ENCODE assay signal across 11 cellular contexts in the genomic region with DNA sequence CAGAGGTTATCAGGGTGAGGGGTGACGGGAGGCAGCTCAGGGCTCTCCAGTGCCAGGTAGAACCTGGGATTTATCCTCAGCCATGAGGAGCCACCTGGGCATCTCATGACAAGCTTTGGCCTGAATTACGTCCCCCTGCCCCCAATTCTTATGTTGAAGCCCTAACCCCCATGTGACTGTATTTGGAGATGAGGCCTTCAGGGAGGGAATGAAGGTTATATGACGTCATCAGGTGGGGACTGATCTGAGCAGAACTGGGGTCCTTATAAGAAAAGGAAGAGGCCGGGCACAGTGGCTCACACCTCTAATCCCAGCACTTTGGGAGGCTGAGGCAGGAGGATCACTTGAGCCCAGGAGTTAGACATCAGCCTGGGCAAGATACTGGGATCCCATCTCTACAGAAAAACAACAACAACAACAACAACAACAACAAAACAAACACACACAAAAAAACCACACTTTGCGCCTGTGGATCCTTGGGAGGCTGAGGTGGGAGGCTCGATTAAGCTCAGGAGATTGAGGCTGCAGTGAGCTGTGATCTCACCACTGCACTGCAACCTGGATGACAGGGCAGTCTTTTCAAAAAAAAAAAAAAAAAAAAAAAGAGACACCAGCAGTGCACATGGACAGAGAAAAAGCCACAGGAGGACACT. TPM values are rescaled to one million over a fixed set of nuclear protein-coding genes. Genes with fewer than 3 reads are reported as not detected.
"Had no signal": no experiment of that assay in that cellular context is flagged by ENCODE, and none has a peak within 500 bp of the region (broad histone marks: within the 10 kb centered on the region; RNA-seq: fewer than 3 reads in every experiment).

No MANE protein-coding gene starts in this region.

- H3K4me2 ChIP-seq: KMS-11 had no signal

- H3K27ac Mint-ChIP-seq: HFFc6 had no signal

- DNase-seq: GM23248, GOT3, H9, HCEC 1CT, HFFc6, IMR-90, KBM-7 had no signal

- H3K4me3 Mint-ChIP-seq: H9, HFFc6 had no signal

- H3K4me3 ChIP-seq: GM23248 had no signal

- H3K4me1 Mint-ChIP-seq: H9 had no signal

- H3K27ac ChIP-seq: GM23248, HL-60, KMS-11 had no signal

- H2AFZ ChIP-seq: GM23248 had no signal

- H3K9ac ChIP-seq: GM23248, KMS-11 had no signal

RNA-seq across cellular contexts. Expression of gene ZFR2, which starts 18.4 kb away (rescaled TPM):
- total RNA-seq: GM23248, H4, HFFc6, HT1080, IMR-90 had no signal
- polyA plus RNA-seq: GM23248 had no signal

RNA-seq across cellular contexts. Expression of gene ATCAY, which starts 30.0 kb away (rescaled TPM):
- total RNA-seq: GM23248, H4, HFFc6, HT1080 had no signal
- polyA plus RNA-seq: GM23248 had no signal
